Comparison of ENCODE assay signal across 9 cellular contexts in the genomic region with DNA sequence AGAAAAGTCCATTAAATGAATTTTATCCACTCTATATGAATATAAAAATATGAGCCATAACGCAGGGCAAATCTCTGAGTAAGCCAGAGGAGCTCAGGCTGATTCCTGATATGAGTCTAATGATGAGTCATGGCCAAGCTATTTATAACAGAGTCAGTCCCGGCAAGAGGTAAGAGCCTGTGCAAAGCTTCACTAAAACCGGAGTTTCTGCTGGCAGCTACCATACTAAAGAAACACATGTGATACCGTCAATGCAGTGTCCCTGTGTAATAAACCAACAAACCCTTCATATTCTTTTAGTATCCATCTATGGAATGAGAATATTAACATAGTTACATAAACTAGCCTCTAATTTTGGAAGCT.
A peak's percentile ranks its signal among the peaks of the same experiment; 100 is the strongest.
DNase-seq lines count a peak whose midpoint lies in the region; ATAC-seq lines count a peak whose summit lies in the region.
"Had no signal": no experiment of that assay in that cellular context is flagged by ENCODE, and none has a peak within 500 bp of the region (broad histone marks: within the 10 kb centered on the region; RNA-seq: fewer than 3 reads in every experiment).

No MANE protein-coding gene starts in this region.

- peaks cover 4 to 5% of the 10 kb centered on the region in 2 donors for H3K9me3 Mint-ChIP-seq in activated T-cell treated with anti-CD3 and anti-CD28 coated beads, Interleukin-2, amount 50 U/mL, for 72 hours
- H3K9me3 Mint-ChIP-seq in activated T-cell treated with anti-CD3 and anti-CD28 coated beads, Interleukin-2, amount 50 U/mL, for 24 hours: no peaks in the 10 kb centered on the region

- no peaks in the 10 kb centered on the region for H3K36me3 Mint-ChIP-seq in activated T-cell treated with anti-CD3 and anti-CD28 coated beads, Interleukin-2, amount 50 U/mL, for 72 hours (ENCODE audit: insufficient read depth in 2 of 2)
- no peaks in the 10 kb centered on the region for H3K36me3 Mint-ChIP-seq in activated T-cell treated with anti-CD3 and anti-CD28 coated beads, Interleukin-2, amount 50 U/mL, for 24 hours (ENCODE audit: low read depth)
- H3K36me3 Mint-ChIP-seq: activated naive CD8-positive, alpha-beta T cell treated with anti-CD3 and anti-CD28 coated beads, Interleukin-2, amount 10 ng/mL, durations not matched to agents 7 days and 5 days had no signal

- no peak overlapping the region for H3K27ac Mint-ChIP-seq in activated T-cell treated with anti-CD3 and anti-CD28 coated beads, Interleukin-2, amount 50 U/mL, for 72 hours
- H3K27ac Mint-ChIP-seq in activated T-cell treated with anti-CD3 and anti-CD28 coated beads, Interleukin-2, amount 50 U/mL, for 24 hours: no peak overlapping the region
- H3K27ac Mint-ChIP-seq: activated naive CD8-positive, alpha-beta T cell treated with anti-CD3 and anti-CD28 coated beads, Interleukin-2, amount 10 ng/mL, durations not matched to agents 7 days and 5 days had no signal

- H3K27me3 Mint-ChIP-seq in activated T-cell treated with anti-CD3 and anti-CD28 coated beads, Interleukin-2, amount 50 U/mL, for 72 hours (ENCODE audit: low read depth): no peaks in the 10 kb centered on the region
- H3K27me3 Mint-ChIP-seq in activated T-cell treated with anti-CD3 and anti-CD28 coated beads, Interleukin-2, amount 50 U/mL, for 24 hours: no peaks in the 10 kb centered on the region
- H3K27me3 Mint-ChIP-seq: activated naive CD8-positive, alpha-beta T cell treated with anti-CD3 and anti-CD28 coated beads, Interleukin-2, amount 10 ng/mL, durations not matched to agents 7 days and 5 days had no signal

- peaks cover 22% of the 10 kb centered on the region for H3K4me1 Mint-ChIP-seq in activated T-cell treated with anti-CD3 and anti-CD28 coated beads, Interleukin-2, amount 50 U/mL, for 72 hours (ENCODE audit: low read depth)
- peaks cover 38% of the 10 kb centered on the region for H3K4me1 Mint-ChIP-seq in activated T-cell treated with anti-CD3 and anti-CD28 coated beads, Interleukin-2, amount 50 U/mL, for 24 hours (ENCODE audit: low read depth)
- H3K4me1 Mint-ChIP-seq: activated naive CD8-positive, alpha-beta T cell treated with anti-CD3 and anti-CD28 coated beads, Interleukin-2, amount 10 ng/mL, durations not matched to agents 7 days and 5 days had no signal

- H3K4me3 Mint-ChIP-seq in activated T-cell treated with anti-CD3 and anti-CD28 coated beads, Interleukin-2, amount 50 U/mL, for 72 hours: no peak overlapping the region
- H3K4me3 Mint-ChIP-seq in activated T-cell treated with anti-CD3 and anti-CD28 coated beads, Interleukin-2, amount 50 U/mL, for 24 hours: no peak overlapping the region
- H3K4me3 Mint-ChIP-seq: activated naive CD8-positive, alpha-beta T cell treated with anti-CD3 and anti-CD28 coated beads, Interleukin-2, amount 10 ng/mL, durations not matched to agents 7 days and 5 days had no signal

- peak; percentile 8 to 28 for DNase-seq in activated T-cell treated with anti-CD3 and anti-CD28 coated beads, Interleukin-2, amount 50 U/mL, for 72 hours
- no peak for DNase-seq in activated T-cell treated with anti-CD3 and anti-CD28 coated beads, Interleukin-2, amount 50 U/mL, for 24 hours
- DNase-seq in NCI-H446 (lab: John Stamatoyannopoulos, UW) (peak; percentile 14 to 66), epidermal melanocyte (ENCODE audit: insufficient read length, low spot score) (peak; percentile 21), renal cortical epithelial cell (ENCODE audit: low read depth) (peak; percentile 93), OCI-M2 (lab: John Stamatoyannopoulos, UW; ENCODE audit: unreplicated experiment) (no peak), GDM1 (lab: John Stamatoyannopoulos, UW) (no peak)
- DNase-seq: activated naive CD8-positive, alpha-beta T cell treated with anti-CD3 and anti-CD28 coated beads, Interleukin-2, amount 10 ng/mL, durations not matched to agents 7 days and 5 days had no signal

- peak; percentile 91 for ATAC-seq in activated T-cell treated with anti-CD3 and anti-CD28 coated beads, Interleukin-2, amount 50 U/mL, for 72 hours (replicated peaks in 1 of 2)
- peak; percentile 88 for ATAC-seq in HG02678 (IDR thresholded peaks at IDR 0.05; ENCODE audit: unreplicated experiment)

Comparison
In these comparisons a context has a peak if more than half of its experiments do, and no peak if none do; other contexts are left out.
1. DNase-seq: peak in activated T-cell treated with anti-CD3 and anti-CD28 coated beads, Interleukin-2, amount 50 U/mL, for 72 hours (2 of 2), NCI-H446 (2 of 2), epidermal melanocyte (single experiment) and renal cortical epithelial cell (single experiment); none in activated T-cell treated with anti-CD3 and anti-CD28 coated beads, Interleukin-2, amount 50 U/mL, for 24 hours (single experiment), OCI-M2 (single experiment) and GDM1 (single experiment).